Comparison of ENCODE assay signal across 10 cellular contexts in the genomic region with DNA sequence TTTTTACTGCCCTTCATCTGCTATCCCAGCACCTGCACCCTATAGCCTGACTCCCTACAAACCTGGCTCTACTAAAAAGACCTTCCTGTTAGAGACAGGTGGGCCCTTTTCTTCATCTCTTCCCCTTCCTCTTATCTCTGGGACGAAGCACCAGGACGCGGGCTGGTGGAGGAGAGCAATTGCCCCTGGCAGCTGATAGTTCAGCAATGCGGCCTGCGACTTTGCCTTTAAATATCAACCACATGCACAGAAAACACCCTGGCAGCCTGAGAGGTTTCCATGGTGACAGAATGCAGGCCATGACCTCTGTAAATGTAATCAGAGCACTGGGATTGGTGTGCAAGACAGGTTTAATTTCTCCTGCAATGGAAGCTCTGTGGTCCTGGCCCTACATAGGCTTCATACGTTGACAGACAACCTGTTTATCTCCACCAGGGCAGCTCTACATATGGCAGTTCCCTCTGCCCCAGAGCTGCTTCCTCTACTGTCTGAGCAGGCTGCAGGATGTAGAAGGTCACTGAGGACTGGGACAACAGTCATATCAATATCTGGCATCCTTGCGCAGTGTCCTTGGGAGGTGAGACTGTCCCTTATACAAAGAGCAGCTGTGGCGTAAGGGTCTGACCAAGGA. TPM values are rescaled to one million over a fixed set of nuclear protein-coding genes. Genes with fewer than 3 reads are reported as not detected.
DNase-seq lines count a peak whose midpoint lies in the region; ATAC-seq and TF ChIP-seq lines count a peak whose summit lies in the region.
"Had no signal": no experiment of that assay in that cellular context is flagged by ENCODE, and none has a peak within 500 bp of the region (broad histone marks: within the 10 kb centered on the region; RNA-seq: fewer than 3 reads in every experiment).

No MANE protein-coding gene starts in this region.

- peak overlapping the region; percentile 97 to 100 (median 99) for H3K27ac Mint-ChIP-seq in CD4-positive, alpha-beta memory T cell
- H3K27ac Mint-ChIP-seq in activated CD4-positive, alpha-beta memory T cell treated with anti-CD3 and anti-CD28 coated beads, Interleukin-2, amount 10 ng/mL, durations not matched to agents 7 days and 5 days = peak overlapping the region; percentile 97

- TF ChIP-seq CTCF in left lung (IDR thresholded peaks at IDR 0.05) = no peak

- H3K4me3 Mint-ChIP-seq in CD4-positive, alpha-beta memory T cell = peak overlapping the region; percentile 53 to 87 (median 82)
- H3K4me3 Mint-ChIP-seq in activated CD4-positive, alpha-beta memory T cell treated with anti-CD3 and anti-CD28 coated beads, Interleukin-2, amount 10 ng/mL, durations not matched to agents 7 days and 5 days = peak overlapping the region; percentile 54

- no peak overlapping the region for H2BK120ac ChIP-seq in mesenchymal stem cell (ENCODE audit: low read depth, low read length)

- no peak overlapping the region for H3K9ac ChIP-seq in mesenchymal stem cell (ENCODE audit: low read length)

- CTCF ChIA-PET in CD4-positive, alpha-beta memory T cell (lab: Charles Lee; ENCODE audit: partially characterized antibody) = interaction anchor here (1.4 to 8.9 kb wide), 6 partner anchors 9 to 88 kb away, joined by 3 to 101 read pairs (median 4); no protein-coding TSS in a partner anchor
- CTCF ChIA-PET in activated CD4-positive, alpha-beta memory T cell treated with anti-CD3 and anti-CD28 coated beads, Interleukin-2, amount 10 ng/mL, durations not matched to agents 7 days and 5 days (lab: Charles Lee) = interaction anchor here (0.6 to 2.9 kb wide), 10 partner anchors 9 to 422 kb away, joined by 3 to 18 read pairs (median 4); a partner anchor contains a TSS

- H3K4me1 ChIP-seq in CD4-positive, alpha-beta memory T cell (ENCODE audit: insufficient read depth, low read length) = peaks cover 97% of the 10 kb centered on the region
- H3K4me1 ChIP-seq in mesenchymal stem cell (ENCODE audit: control insufficient read depth, insufficient read depth, low read depth, low read length) (peaks cover 2% of the 10 kb centered on the region), left lung (no peaks in the 10 kb centered on the region)

- peaks cover 0 to 10% (median 0%) of the 10 kb centered on the region in 8 donors for H3K9me3 Mint-ChIP-seq in CD4-positive, alpha-beta memory T cell
- H3K9me3 Mint-ChIP-seq in activated CD4-positive, alpha-beta memory T cell treated with anti-CD3 and anti-CD28 coated beads, Interleukin-2, amount 10 ng/mL, durations not matched to agents 7 days and 5 days = peaks cover 9% of the 10 kb centered on the region

- no peak overlapping the region for H2AFZ ChIP-seq in mesenchymal stem cell (ENCODE audit: low read depth, low read length)

- no peak overlapping the region for H3K23ac ChIP-seq in mesenchymal stem cell (ENCODE audit: low read length in 2 of 2)

- H3K79me1 ChIP-seq in mesenchymal stem cell (replicated peaks; ENCODE audit: low read length, poor library complexity, severe bottlenecking) = no peaks in the 10 kb centered on the region

- H2BK12ac ChIP-seq in mesenchymal stem cell (ENCODE audit: low read length in 2 of 2) = peak overlapping the region; percentile 10 to 51

- no peaks in the 10 kb centered on the region for H3K36me3 ChIP-seq in CD4-positive, alpha-beta memory T cell (ENCODE audit: insufficient read depth, low read length)
- no peaks in the 10 kb centered on the region for H3K36me3 ChIP-seq in KOPT-K1 (ENCODE audit: insufficient read depth, low read length)
- no peaks in the 10 kb centered on the region for H3K36me3 ChIP-seq in mesenchymal stem cell (ENCODE audit: control insufficient read depth in 1 of 2, insufficient read depth in 2 of 2, low read depth in 1 of 2, low read length in 2 of 2)
- no peaks in the 10 kb centered on the region for H3K36me3 ChIP-seq in left lung

- peak; percentile 72 to 90 (median 81) for DNase-seq in CD4-positive, alpha-beta memory T cell
- DNase-seq in activated CD4-positive, alpha-beta memory T cell treated with anti-CD3 and anti-CD28 coated beads, Interleukin-2, amount 10 ng/mL, durations not matched to agents 7 days and 5 days = peak; percentile 66
- DNase-seq in mesenchymal stem cell = peak; percentile 50
- no peak for DNase-seq in globus pallidus (ENCODE audit: low spot score)
- DNase-seq in left lung = no peak
- DNase-seq: DND-41, NCI-H82 had no signal

- no peak overlapping the region for H2BK15ac ChIP-seq in mesenchymal stem cell (ENCODE audit: low read depth, poor library complexity, severe bottlenecking)

- H3K18ac ChIP-seq in mesenchymal stem cell (ENCODE audit: low read depth in 1 of 2, low read length in 2 of 2) = no peak overlapping the region

- H3K27ac ChIP-seq in CD4-positive, alpha-beta memory T cell (ENCODE audit: low read depth, low read length) = peak overlapping the region; percentile 70
- H3K27ac ChIP-seq in KOPT-K1 (ENCODE audit: low read depth, low read length, poor library complexity, severe bottlenecking) (peak overlapping the region; percentile 87), mesenchymal stem cell (ENCODE audit: low read length, poor library complexity, severe bottlenecking) (no peak overlapping the region), left lung (peak overlapping the region in 1 of 2 donors; percentile 30)

- intact Hi-C loops in CD4-positive, alpha-beta memory T cell (cut with micrococcal nuclease) = loop anchor here (1.0 to 10.0 kb wide), 4 partner anchors 11 to 1255 kb away; a partner anchor contains a TSS
- intact Hi-C loops in left lung (cut with DNase I) = no loop called here

- H3K27me3 ChIP-seq in CD4-positive, alpha-beta memory T cell (ENCODE audit: insufficient read depth, low read length) = no peaks in the 10 kb centered on the region
- H3K27me3 ChIP-seq in mesenchymal stem cell (ENCODE audit: control insufficient read depth in 1 of 2, insufficient read depth in 1 of 2, low read length in 2 of 2) (peaks cover 5 to 17% of the 10 kb centered on the region in 2 experiments), left lung (peaks cover 0 to 38% of the 10 kb centered on the region in 2 donors)

- H4K8ac ChIP-seq in mesenchymal stem cell (ENCODE audit: low read length) = peak overlapping the region; percentile 10

- no peaks in the 10 kb centered on the region for H3K36me3 Mint-ChIP-seq in CD4-positive, alpha-beta memory T cell
- H3K36me3 Mint-ChIP-seq in activated CD4-positive, alpha-beta memory T cell treated with anti-CD3 and anti-CD28 coated beads, Interleukin-2, amount 10 ng/mL, durations not matched to agents 7 days and 5 days (ENCODE audit: low read depth) = peaks cover 23% of the 10 kb centered on the region

- peaks cover 85 to 97% (median 92%) of the 10 kb centered on the region in 4 donors for H3K4me1 Mint-ChIP-seq in CD4-positive, alpha-beta memory T cell
- peaks cover 82% of the 10 kb centered on the region for H3K4me1 Mint-ChIP-seq in activated CD4-positive, alpha-beta memory T cell treated with anti-CD3 and anti-CD28 coated beads, Interleukin-2, amount 10 ng/mL, durations not matched to agents 7 days and 5 days

- no peak for ATAC-seq in HG02970 (IDR thresholded peaks at IDR 0.05; ENCODE audit: low FRiP score, unreplicated experiment)
- no peak for ATAC-seq in HG03565 (IDR thresholded peaks at IDR 0.05; ENCODE audit: unreplicated experiment)
- no peak for ATAC-seq in left lung

- H3K4me3 ChIP-seq in CD4-positive, alpha-beta memory T cell (ENCODE audit: low read length in 2 of 2) = peak overlapping the region in 1 of 2 donors; percentile 35
- H3K4me3 ChIP-seq in mesenchymal stem cell (ENCODE audit: insufficient read depth in 1 of 2, low read depth in 1 of 2, low read length in 2 of 2) (no peak overlapping the region), left lung (no peak overlapping the region)

- no peak overlapping the region for H2BK5ac ChIP-seq in mesenchymal stem cell (ENCODE audit: low read depth, low read length, poor library complexity, severe bottlenecking)

- no peak overlapping the region for H3K4ac ChIP-seq in mesenchymal stem cell (ENCODE audit: low read depth in 1 of 2, low read length in 2 of 2)

- 85% methylated on average over 6 of the region's 8 CpGs for WGBS in mesenchymal stem cell

- H3K9me3 ChIP-seq in CD4-positive, alpha-beta memory T cell (ENCODE audit: control insufficient read depth in 1 of 2, low read length in 2 of 2) = no peaks in the 10 kb centered on the region
- H3K9me3 ChIP-seq in KOPT-K1 (ENCODE audit: insufficient read depth, low read length, poor library complexity, severe bottlenecking) (no peaks in the 10 kb centered on the region), mesenchymal stem cell (ENCODE audit: control insufficient read depth, low read length) (no peaks in the 10 kb centered on the region), left lung (no peaks in the 10 kb centered on the region)

- no peak overlapping the region for H2AK5ac ChIP-seq in mesenchymal stem cell (ENCODE audit: low read length, severe bottlenecking)

- H3K4me2 ChIP-seq in mesenchymal stem cell (ENCODE audit: low read length, poor library complexity, severe bottlenecking) = no peak overlapping the region

- H3K27me3 Mint-ChIP-seq in CD4-positive, alpha-beta memory T cell = no peaks in the 10 kb centered on the region
- no peaks in the 10 kb centered on the region for H3K27me3 Mint-ChIP-seq in activated CD4-positive, alpha-beta memory T cell treated with anti-CD3 and anti-CD28 coated beads, Interleukin-2, amount 10 ng/mL, durations not matched to agents 7 days and 5 days

- POLR2A ChIA-PET in CD4-positive, alpha-beta memory T cell (lab: Charles Lee; ENCODE audit: partially characterized antibody) = interaction anchor here (0.6 to 9.2 kb wide), 14 partner anchors 10 to 103 kb away, joined by 3 to 186 read pairs (median 5); a partner anchor contains a TSS
- POLR2A ChIA-PET in activated CD4-positive, alpha-beta memory T cell treated with anti-CD3 and anti-CD28 coated beads, Interleukin-2, amount 10 ng/mL, durations not matched to agents 7 days and 5 days (lab: Charles Lee) = interaction anchor here (0.7 to 8.2 kb wide), 10 partner anchors 9 to 144 kb away, joined by 3 to 141 read pairs (median 4); a partner anchor contains a TSS

- no peak overlapping the region for H3K14ac ChIP-seq in mesenchymal stem cell (ENCODE audit: low read length in 2 of 2)

- H4K91ac ChIP-seq in mesenchymal stem cell (ENCODE audit: low read length) = no peak overlapping the region

RNA-seq across cellular contexts. Expression of a gene that starts 10.0 kb away (rescaled TPM):
- total RNA-seq in CD4-positive, alpha-beta memory T cell = 10 to 100 TPM; 83.4 to 88.7 TPM
- 100 to 1,000 TPM; 242 to 336 TPM for polyA plus RNA-seq in CD4-positive, alpha-beta memory T cell
- total RNA-seq in activated CD4-positive, alpha-beta memory T cell treated with anti-CD3 and anti-CD28 coated beads, Interleukin-2, amount 10 ng/mL, durations not matched to agents 7 days and 5 days = 100 to 1,000 TPM; 132 to 133 TPM
- 0.11 TPM for polyA plus RNA-seq in mesenchymal stem cell (2013, experiment 1 of 2)
- polyA plus RNA-seq in mesenchymal stem cell (2013, experiment 2 of 2) = 0.16 TPM
- total RNA-seq in left lung = 1 to 10 TPM; 1.9 to 3.0 TPM

Comparison
In these comparisons a context has a peak if more than half of its experiments do, and no peak if none do; other contexts are left out.
1. DNase-seq: peak in CD4-positive, alpha-beta memory T cell (5 of 5), activated CD4-positive, alpha-beta memory T cell treated with anti-CD3 and anti-CD28 coated beads, Interleukin-2, amount 10 ng/mL, durations not matched to agents 7 days and 5 days (single experiment) and mesenchymal stem cell (single experiment); none in globus pallidus (single experiment) and left lung (0 of 2).
2. RNA of a gene that starts 10.0 kb away (total RNA-seq): 132 to 133 TPM in activated CD4-positive, alpha-beta memory T cell treated with anti-CD3 and anti-CD28 coated beads, Interleukin-2, amount 10 ng/mL, durations not matched to agents 7 days and 5 days and 83.4 to 88.7 TPM in CD4-positive, alpha-beta memory T cell; 1.9 to 3.0 TPM in left lung; every median in the first group is over 10 times any median in the second.